Comparison of ENCODE assay signal across 11 cellular contexts in genomic region chrX:154348646-154349358, GRCh38. TPM values are rescaled to one million over a fixed set of nuclear protein-coding genes. Genes with fewer than 3 reads are reported as not detected.
DNase-seq lines count a peak whose midpoint lies in the region; ATAC-seq and TF ChIP-seq lines count a peak whose summit lies in the region.
"Had no signal": no experiment of that assay in that cellular context is flagged by ENCODE, and none has a peak within 500 bp of the region (broad histone marks: within the 10 kb centered on the region; RNA-seq: fewer than 3 reads in every experiment).

No MANE protein-coding gene starts in this region.

- CTCF ChIA-PET in Caco-2 (lab: Charles Lee), result no interaction called here

- H3K79me2 ChIP-seq in GM23338 (replicated peaks; ENCODE audit: insufficient read depth), result no peaks in the 10 kb centered on the region

- ATAC-seq in GM23338, result no peak
- ATAC-seq: esophagus mucosa had no signal

- peaks cover 2% of the 10 kb centered on the region for H3K36me3 ChIP-seq in Caco-2 (ENCODE audit: control insufficient read depth, insufficient read depth, low read length)
- peaks cover 5% of the 10 kb centered on the region for H3K36me3 ChIP-seq in GM23338 (ENCODE audit: insufficient read depth)
- H3K36me3 ChIP-seq in neutrophil, result peaks cover 58% of the 10 kb centered on the region
- H3K36me3 ChIP-seq: breast epithelium had no signal

- no peak overlapping the region for H3K4me3 Mint-ChIP-seq in Caco-2 (ENCODE audit: unreplicated experiment)
- H3K4me3 Mint-ChIP-seq in GM23338, result no peak overlapping the region
- H3K4me3 Mint-ChIP-seq in chondrocyte (ENCODE audit: unreplicated experiment), result no peak overlapping the region

- H3K9me3 Mint-ChIP-seq in Caco-2 (ENCODE audit: unreplicated experiment), result no peaks in the 10 kb centered on the region
- H3K9me3 Mint-ChIP-seq in GM23338, result no peaks in the 10 kb centered on the region
- no peaks in the 10 kb centered on the region for H3K9me3 Mint-ChIP-seq in chondrocyte (ENCODE audit: low read depth)

- no peaks in the 10 kb centered on the region for H3K27me3 ChIP-seq in Caco-2 (replicated peaks; ENCODE audit: control insufficient read depth, insufficient read depth, low read length)
- H3K27me3 ChIP-seq in GM23338 (ENCODE audit: insufficient read depth), result no peaks in the 10 kb centered on the region
- no peaks in the 10 kb centered on the region for H3K27me3 ChIP-seq in neutrophil

- H3K4me2 ChIP-seq in GM23338, result no peak overlapping the region

- TSS peak; percentile 49 for BruUV-seq in Caco-2 (replicated peaks; lab: Mats Ljungman, UMichigan)

- no peak overlapping the region for H2AFZ ChIP-seq in GM23338

- peaks cover 10% of the 10 kb centered on the region for H3F3A ChIP-seq in GM23338 (replicated peaks; ENCODE audit: low read depth)

- H3K4me1 ChIP-seq in Caco-2 (no peaks in the 10 kb centered on the region), GM23338 (ENCODE audit: insufficient read depth) (no peaks in the 10 kb centered on the region), neutrophil (ENCODE audit: control insufficient read depth in 1 of 2, insufficient read depth in 1 of 2, low read depth in 1 of 2, low read length in 1 of 2) (peaks cover 5 to 6% of the 10 kb centered on the region in 2 experiments)
- H3K4me1 ChIP-seq: breast epithelium had no signal

- no peak for TF ChIP-seq POLR2A in lower leg skin (IDR thresholded peaks at IDR 0.05)

- no peaks in the 10 kb centered on the region for H3K9me3 ChIP-seq in Caco-2
- H3K9me3 ChIP-seq in neutrophil, result no peaks in the 10 kb centered on the region
- H3K9me3 ChIP-seq: breast epithelium had no signal

- H3K27ac Mint-ChIP-seq in Caco-2 (ENCODE audit: unreplicated experiment) (no peak overlapping the region), GM23338 (no peak overlapping the region), chondrocyte (ENCODE audit: unreplicated experiment) (peak overlapping the region; percentile 45)

- H3K27me3 Mint-ChIP-seq in Caco-2 (ENCODE audit: insufficient read depth, unreplicated experiment) (no peaks in the 10 kb centered on the region), GM23338 (ENCODE audit: insufficient read depth, low read depth, poor library complexity) (peaks cover 8% of the 10 kb centered on the region), chondrocyte (ENCODE audit: low read depth) (no peaks in the 10 kb centered on the region)

- H4K20me1 ChIP-seq in GM23338 (replicated peaks; ENCODE audit: insufficient read depth), result no peaks in the 10 kb centered on the region

- H3K36me3 Mint-ChIP-seq in Caco-2 (ENCODE audit: insufficient read depth, unreplicated experiment), result peaks cover 66% of the 10 kb centered on the region
- peaks cover 49% of the 10 kb centered on the region for H3K36me3 Mint-ChIP-seq in GM23338 (ENCODE audit: low read depth)
- H3K36me3 Mint-ChIP-seq in chondrocyte (ENCODE audit: low read depth), result peaks cover 8% of the 10 kb centered on the region

- H3K27ac ChIP-seq in GM23338 (ENCODE audit: low read depth), result peak overlapping the region; percentile 79; the same call in 1 of the 2 replicates
- peak overlapping the region; percentile 55 for H3K27ac ChIP-seq in neutrophil
- H3K27ac ChIP-seq: breast epithelium had no signal

- H3K4me3 ChIP-seq in Caco-2 (ENCODE audit: low read depth, low read length) (no peak overlapping the region), GM23338 (no peak overlapping the region), neutrophil (ENCODE audit: low read depth in 1 of 2, low read length in 1 of 2) (no peak overlapping the region), lower leg skin (ENCODE audit: low read depth, poor library complexity, severe bottlenecking) (no peak overlapping the region)
- H3K4me3 ChIP-seq: breast epithelium had no signal

- TF ChIP-seq CTCF in Caco-2 (IDR thresholded peaks at IDR 0.05; ENCODE audit: insufficient read depth in 1 of 2, low read depth in 1 of 2, low read length in 1 of 2, severe bottlenecking in 1 of 2, unreplicated experiment in 1 of 2) (no peak), GM23338 (conservative IDR thresholded peaks at IDR 0.05; ENCODE audit: low read depth in 2 of 2) (no peak), chondrocyte (IDR thresholded peaks at IDR 0.05) (no peak), neutrophil (IDR thresholded peaks at IDR 0.05) (no peak), lower leg skin (IDR thresholded peaks at IDR 0.05) (no peak)

- intact Hi-C loops in Caco-2 (cut with micrococcal nuclease; ENCODE audit: unreplicated experiment) (no loop called here), lower leg skin (cut with DNase I; ENCODE audit: low total_unique reads) (no loop called here)

- DNase-seq in Caco-2 (peak; percentile 4 to 23), GM23338 (ENCODE audit: low spot score) (no peak), chondrocyte (ENCODE audit: low spot score) (peak; percentile 83), NOMO-1 (lab: John Stamatoyannopoulos, UW; ENCODE audit: unreplicated experiment in 2 of 2) (no peak), hepatic stellate cell (ENCODE audit: low spot score) (no peak), lower leg skin (ENCODE audit: low spot score in 2 of 2) (no peak)
- DNase-seq: activated CD8-positive, alpha-beta memory T cell treated with anti-CD3 and anti-CD28 coated beads, Interleukin-2, amount 50 U/mL, for 48 hours; DND-41 had no signal

- no peaks in the 10 kb centered on the region for H3K9me2 ChIP-seq in GM23338 (ENCODE audit: insufficient read depth)

- 87 to 99% methylated on average over 12 to 20 of the region's 24 CpGs for WGBS in lower leg skin, 2 donors

- H3K4me1 Mint-ChIP-seq in Caco-2 (ENCODE audit: low read depth, unreplicated experiment), result no peaks in the 10 kb centered on the region
- peaks cover 5% of the 10 kb centered on the region; the same call in 2 of the 3 replicates for H3K4me1 Mint-ChIP-seq in GM23338
- H3K4me1 Mint-ChIP-seq in chondrocyte (ENCODE audit: low read depth), result no peaks in the 10 kb centered on the region

- POLR2A ChIA-PET in Caco-2 (lab: Charles Lee), result no interaction called here

TF ChIP-seq in GM23338, 12 proteins besides CTCF, POLR2A, EP300 and RAD21:
- no peak for TF ChIP-seq EZH2 (IDR thresholded peaks at IDR 0.05; ENCODE audit: low read depth, unreplicated experiment)
- no peak for TF ChIP-seq POLR2AphosphoS5 (IDR thresholded peaks at IDR 0.05; ENCODE audit: low read depth)
- TF ChIP-seq CREB1 (CRISPR knock-in tag; IDR thresholded peaks at IDR 0.05; ENCODE audit: low read depth), result no peak
- TF ChIP-seq JUNB (IDR thresholded peaks at IDR 0.05; ENCODE audit: unreplicated experiment), result no peak
- TF ChIP-seq ZNF114 (CRISPR knock-in tag; IDR thresholded peaks at IDR 0.05), result no peak
- no peak for TF ChIP-seq REST (IDR thresholded peaks at IDR 0.05; ENCODE audit: unreplicated experiment)

RNA-seq across cellular contexts. Expression of gene FLNA, which starts 25.6 kb away (rescaled TPM):
- 546 and 634 TPM in 2 replicates for total RNA-seq in Caco-2 (2022)
- 1,228 and 1,445 TPM in 2 replicates for total RNA-seq in GM23338 (2014; rRNA removed; shearing (Covaris generic))
- polyA plus RNA-seq in GM23338 (2016; fragmentation: Nextera tagmentation; extraction: Ambion mirVana), result 579 and 629 TPM in 2 replicates
- total RNA-seq in chondrocyte, result 1,923 to 4,327 TPM (median 4,325 TPM) in 3 replicates
- 100 to 1,000 TPM; 278 to 636 (median 365) TPM for total RNA-seq in lower leg skin

RNA-seq across cellular contexts. Expression of gene EMD, which starts 30.3 kb away (rescaled TPM):
- total RNA-seq in Caco-2 (2022), result 67.2 and 70.1 TPM in 2 replicates
- 76.0 and 78.6 TPM in 2 replicates for total RNA-seq in GM23338 (2014; rRNA removed; shearing (Covaris generic))
- polyA plus RNA-seq in GM23338 (2016; fragmentation: Nextera tagmentation; extraction: Ambion mirVana), result 74.2 and 78.3 TPM in 2 replicates
- 66.3 to 81.7 TPM (median 81.1 TPM) in 3 replicates for total RNA-seq in chondrocyte
- total RNA-seq in lower leg skin, result 10 to 100 TPM; 43.4 to 67.0 (median 52.1) TPM

RNA-seq across cellular contexts. Expression of gene RPL10, which starts 49.4 kb away (rescaled TPM):
- 2,081 and 2,086 TPM in 2 replicates for total RNA-seq in Caco-2 (2022)
- total RNA-seq in GM23338 (2014; rRNA removed; shearing (Covaris generic)), result 3,338 and 4,929 TPM in 2 replicates
- polyA plus RNA-seq in GM23338 (2016; fragmentation: Nextera tagmentation; extraction: Ambion mirVana), result 1,696 and 1,721 TPM in 2 replicates
- total RNA-seq in chondrocyte, result 1,847 to 2,160 TPM (median 2,120 TPM) in 3 replicates
- total RNA-seq in lower leg skin, result 1,000 to 10,000 TPM; 3,266 to 8,500 (median 5,564) TPM

RNA-seq across cellular contexts. Expression of gene TKTL1, which starts 53.2 kb away (rescaled TPM):
- total RNA-seq in Caco-2 (2022), result 0.26 TPM in 1 of 2 replicates, not detected in the other
- total RNA-seq in GM23338 (2014; rRNA removed; shearing (Covaris generic)), result not detected in 2 replicates
- not detected in 2 replicates for polyA plus RNA-seq in GM23338 (2016; fragmentation: Nextera tagmentation; extraction: Ambion mirVana)
- not detected in 3 replicates for total RNA-seq in chondrocyte
- 1 to 10 TPM in 1 of 4 donors, under 1 TPM in 2, not detected in 1; 0.42 to 1.1 (median 0.46) TPM for total RNA-seq in lower leg skin
- total RNA-seq: esophagus mucosa had no signal

RNA-seq across cellular contexts. Expression of gene TEX28, which starts 53.9 kb away (rescaled TPM):
- total RNA-seq in Caco-2 (2022), result not detected in 2 replicates
- total RNA-seq in GM23338 (2014; rRNA removed; shearing (Covaris generic)), result not detected in 2 replicates
- polyA plus RNA-seq in GM23338 (2016; fragmentation: Nextera tagmentation; extraction: Ambion mirVana), result not detected in 2 replicates
- total RNA-seq in chondrocyte, result not detected in 3 replicates
- 1 to 10 TPM in 2 of 4 donors, not detected in 2; 1.1 to 2.4 TPM for total RNA-seq in lower leg skin
- total RNA-seq: breast epithelium, esophagus mucosa had no signal

Comparison
In these comparisons a context has a peak if more than half of its experiments do, and no peak if none do; other contexts are left out.
1. DNase-seq: peak in Caco-2 (2 of 2) and chondrocyte (single experiment); none in GM23338 (single experiment), NOMO-1 (0 of 2), hepatic stellate cell (single experiment) and lower leg skin (0 of 2).